Comparison of ENCODE assay signal across 8 cellular contexts in the genomic region with DNA sequence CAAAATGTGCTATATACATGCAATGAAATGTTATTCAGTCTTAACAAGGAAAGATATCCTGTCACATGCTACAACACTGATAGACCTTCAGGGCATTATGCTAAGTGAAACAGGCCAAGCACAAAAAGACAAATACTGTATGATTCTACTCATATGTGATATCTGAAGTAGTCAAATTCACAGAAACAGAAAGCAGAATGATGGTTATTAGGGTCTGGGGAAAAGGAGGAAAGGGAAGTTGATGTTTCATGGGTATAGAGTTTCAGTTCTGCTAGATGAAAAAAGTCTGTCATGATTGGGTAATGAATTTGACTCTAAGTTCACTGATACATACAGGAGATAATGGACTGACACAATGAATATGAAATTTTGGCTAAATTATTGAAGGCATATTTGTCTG. TPM values are rescaled to one million over a fixed set of nuclear protein-coding genes. Genes with fewer than 3 reads are reported as not detected.
DNase-seq lines count a peak whose midpoint lies in the region; ATAC-seq and TF ChIP-seq lines count a peak whose summit lies in the region.

No MANE protein-coding gene starts in this region.

- peak overlapping the region in 3 of 4 donors; percentile 2 to 7 (median 5) for H3K4me3 Mint-ChIP-seq in CD4-positive, CD25-positive, alpha-beta regulatory T cell
- H3K4me3 Mint-ChIP-seq in T-helper 17 cell, result no peak overlapping the region

- no peak overlapping the region for H3K4me2 ChIP-seq in smooth muscle cell

- no peaks in the 10 kb centered on the region for H3K27me3 Mint-ChIP-seq in CD4-positive, CD25-positive, alpha-beta regulatory T cell
- no peaks in the 10 kb centered on the region for H3K27me3 Mint-ChIP-seq in T-helper 17 cell

- no peaks in the 10 kb centered on the region for H4K20me1 ChIP-seq in smooth muscle cell (ENCODE audit: low read depth)

- no peak overlapping the region for H3K4me3 ChIP-seq in CD4-positive, CD25-positive, alpha-beta regulatory T cell (ENCODE audit: low read depth, low read length)
- no peak overlapping the region for H3K4me3 ChIP-seq in smooth muscle cell

- H3K27ac ChIP-seq in CD4-positive, CD25-positive, alpha-beta regulatory T cell (ENCODE audit: insufficient read depth, low read length, poor library complexity, severe bottlenecking), result no peak overlapping the region
- H3K27ac ChIP-seq in smooth muscle cell (ENCODE audit: low read depth), result no peak overlapping the region

- H3F3A ChIP-seq in smooth muscle cell (ENCODE audit: low read depth), result peaks cover 3% of the 10 kb centered on the region

- H3K36me3 Mint-ChIP-seq in CD4-positive, CD25-positive, alpha-beta regulatory T cell, result peaks cover 2% of the 10 kb centered on the region
- H3K36me3 Mint-ChIP-seq in T-helper 17 cell (ENCODE audit: low read depth), result no peaks in the 10 kb centered on the region

- H3K9ac ChIP-seq in smooth muscle cell (ENCODE audit: low read depth), result no peak overlapping the region

- no peaks in the 10 kb centered on the region for H3K9me3 ChIP-seq in CD4-positive, CD25-positive, alpha-beta regulatory T cell (ENCODE audit: control insufficient read depth in 2 of 2, low read length in 2 of 2)
- H3K9me3 ChIP-seq in T-helper 17 cell (ENCODE audit: control insufficient read depth, low read length, poor library complexity, severe bottlenecking), result no peaks in the 10 kb centered on the region
- no peaks in the 10 kb centered on the region for H3K9me3 ChIP-seq in smooth muscle cell (replicated peaks; ENCODE audit: low read depth)

- no peaks in the 10 kb centered on the region for H3K9me3 Mint-ChIP-seq in CD4-positive, CD25-positive, alpha-beta regulatory T cell

- no peak overlapping the region for H2AFZ ChIP-seq in smooth muscle cell (ENCODE audit: low read depth)

- peaks cover 4% of the 10 kb centered on the region for H3K4me1 ChIP-seq in CD4-positive, CD25-positive, alpha-beta regulatory T cell (ENCODE audit: control insufficient read depth, insufficient read depth, low read length, poor library complexity, severe bottlenecking)
- peaks cover 4% of the 10 kb centered on the region for H3K4me1 ChIP-seq in smooth muscle cell (ENCODE audit: low read depth)

- H3K27me3 ChIP-seq in CD4-positive, CD25-positive, alpha-beta regulatory T cell (ENCODE audit: control insufficient read depth, insufficient read depth, low read length), result no peaks in the 10 kb centered on the region
- H3K27me3 ChIP-seq in smooth muscle cell (ENCODE audit: low read depth), result no peaks in the 10 kb centered on the region

- peaks cover 20 to 44% (median 30%) of the 10 kb centered on the region in 4 donors for H3K4me1 Mint-ChIP-seq in CD4-positive, CD25-positive, alpha-beta regulatory T cell
- H3K4me1 Mint-ChIP-seq in T-helper 17 cell, result peaks cover 19% of the 10 kb centered on the region

- DNase-seq in CD4-positive, CD25-positive, alpha-beta regulatory T cell, result peak in 1 of 3 donors; percentile 66
- DNase-seq in T-helper 17 cell, result no peak
- no peak for DNase-seq in occipital lobe (lab: John Stamatoyannopoulos, UW)
- no peak for DNase-seq in smooth muscle cell (lab: John Stamatoyannopoulos, UW; ENCODE audit: unreplicated experiment)
- no peak for DNase-seq in stimulated activated CD4-positive, alpha-beta T cell treated with anti-CD3 and anti-CD28 coated beads, Interleukin-4, amount 100 ng/mL, for 4 hours
- no peak for DNase-seq in NCI-H1048 (lab: John Stamatoyannopoulos, UW)

- H3K36me3 ChIP-seq in CD4-positive, CD25-positive, alpha-beta regulatory T cell (ENCODE audit: control insufficient read depth, insufficient read depth, low read length), result no peaks in the 10 kb centered on the region
- no peaks in the 10 kb centered on the region for H3K36me3 ChIP-seq in smooth muscle cell (ENCODE audit: low read depth)

- peak overlapping the region in 2 of 3 donors; percentile 0 to 22 for H3K27ac Mint-ChIP-seq in CD4-positive, CD25-positive, alpha-beta regulatory T cell
- H3K27ac Mint-ChIP-seq in T-helper 17 cell, result no peak overlapping the region

- peak; percentile 43 to 53 for ATAC-seq in CD4-positive, CD25-positive, alpha-beta regulatory T cell (ENCODE audit: low read depth in 2 of 2)
- ATAC-seq in GM19395 (IDR thresholded peaks at IDR 0.05; ENCODE audit: unreplicated experiment), result peak; percentile 98
- peak; percentile 91 for ATAC-seq in HG03108 (IDR thresholded peaks at IDR 0.05; ENCODE audit: unreplicated experiment)
- ATAC-seq in T-helper 17 cell, result peak; percentile 56

- no peak for TF ChIP-seq CTCF in smooth muscle cell (IDR thresholded peaks at IDR 0.05; ENCODE audit: borderline replicate concordance, insufficient read depth, poor library complexity, severe bottlenecking)

- H3K79me2 ChIP-seq in smooth muscle cell (ENCODE audit: low read depth), result peaks cover 7% of the 10 kb centered on the region

RNA-seq across cellular contexts. Expression of a gene that starts 11.2 kb away (rescaled TPM):
- 29.9 TPM for total RNA-seq in CD4-positive, CD25-positive, alpha-beta regulatory T cell
- 1 to 10 TPM; 5.0 to 8.8 (median 6.4) TPM for polyA plus RNA-seq in CD4-positive, CD25-positive, alpha-beta regulatory T cell
- total RNA-seq in T-helper 17 cell (10 to 100 TPM; 19.6 to 24.3 TPM), occipital lobe (33.4 TPM), smooth muscle cell (52.4 and 54.0 TPM in 2 replicates)
- 9.9 and 11.1 TPM in 2 replicates for polyA plus RNA-seq in smooth muscle cell

Comparison
In these comparisons a context has a peak if more than half of its experiments do, and no peak if none do; other contexts are left out.
1. ATAC-seq: peak in every context shown above with its lines; median percentile 98 in GM19395; 91 in HG03108; 56 in T-helper 17 cell; 48 in CD4-positive, CD25-positive, alpha-beta regulatory T cell.